ENCODE assay signal across 24 cellular contexts in the genomic region with DNA sequence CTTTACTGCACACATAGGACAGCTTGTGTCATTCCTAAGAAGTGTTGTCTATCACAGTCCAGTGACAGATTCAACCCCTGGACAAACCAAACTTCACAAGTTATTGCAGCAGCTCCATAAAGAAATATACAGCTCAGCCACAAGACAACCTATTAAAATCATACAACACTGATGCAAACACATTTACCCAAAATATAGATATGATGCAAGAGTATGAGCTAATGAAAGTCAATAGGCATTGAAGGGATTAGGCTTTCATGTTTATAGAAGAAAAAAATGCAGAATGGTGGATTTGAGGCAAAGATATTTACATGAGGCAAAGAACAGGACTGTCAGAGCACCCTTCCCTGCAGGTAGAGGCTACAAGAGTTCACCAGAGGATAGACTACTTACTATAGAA. TPM values are rescaled to one million over a fixed set of nuclear protein-coding genes. Genes with fewer than 3 reads are reported as not detected.
DNase-seq lines count a peak whose midpoint lies in the region; ATAC-seq, FAIRE-seq and TF ChIP-seq lines count a peak whose summit lies in the region.
"Had no signal": no experiment of that assay in that cellular context is flagged by ENCODE, and none has a peak within 500 bp of the region (broad histone marks: within the 10 kb centered on the region; RNA-seq: fewer than 3 reads in every experiment).

No MANE protein-coding gene starts in this region.

- peaks cover 45% of the 10 kb centered on the region for H3K4me1 ChIP-seq in HepG2 (ENCODE audit: insufficient read depth, low read length)
- H3K4me1 ChIP-seq in right lobe of liver, result no peaks in the 10 kb centered on the region
- no peaks in the 10 kb centered on the region for H3K4me1 ChIP-seq in ascending aorta
- H3K4me1 ChIP-seq: Caco-2 had no signal

- H3K27me3 ChIP-seq in HepG2 (ENCODE audit: control insufficient read depth in 1 of 2, insufficient read depth in 2 of 2, low read length in 2 of 2) (no peaks in the 10 kb centered on the region), right lobe of liver (no peaks in the 10 kb centered on the region), WERI-Rb-1 (ENCODE audit: insufficient read depth, low read depth, severe bottlenecking) (no peaks in the 10 kb centered on the region), ascending aorta (no peaks in the 10 kb centered on the region)
- H3K27me3 ChIP-seq: BLaER1 had no signal

- in situ Hi-C loops in HepG2 (cut with HindIII; ENCODE audit: extremely low pct_ligation_motif_present, low pct_unique_long_range_greater_than_20kb), result no loop called here

- no peaks in the 10 kb centered on the region for H4K20me1 ChIP-seq in HepG2 (ENCODE audit: insufficient read depth, low read length)
- H4K20me1 ChIP-seq: BLaER1 had no signal

- CTCF ChIA-PET in HepG2 (lab: Yijun Ruan, JAX; ENCODE audit: low intra/inter-chr PET ratio, low total read pairs), result no interaction called here

- no peak overlapping the region for H3K9ac ChIP-seq in HepG2 (ENCODE audit: insufficient read depth, low read depth, low read length)
- H3K9ac ChIP-seq: BLaER1, GM23248 had no signal

- H3K79me2 ChIP-seq in HepG2 (ENCODE audit: insufficient read depth, low read length), result no peaks in the 10 kb centered on the region

- no peak overlapping the region for H3K27ac ChIP-seq in HepG2 (ENCODE audit: extremely low read length, insufficient read depth, low read length)
- no peak overlapping the region for H3K27ac ChIP-seq in right lobe of liver
- peak overlapping the region; percentile 59 for H3K27ac ChIP-seq in WERI-Rb-1
- no peak overlapping the region for H3K27ac ChIP-seq in ascending aorta
- H3K27ac ChIP-seq: 22Rv1, BLaER1, C4-2B, GM23248 had no signal

- FAIRE-seq in HepG2 (lab: Jason Lieb, UNC), result no peak
- FAIRE-seq: A204.1, GM12878, GM19239, H1 had no signal

- no peak overlapping the region; the same call in 1 of the 2 replicates for H3K4me2 ChIP-seq in HepG2 (ENCODE audit: low read depth, low read length)
- H3K4me2 ChIP-seq: BLaER1 had no signal

- peak; percentile 16 for DNase-seq in HepG2 (ENCODE audit: low spot score)
- no peak for DNase-seq in right lobe of liver
- no peak for DNase-seq in WERI-Rb-1
- no peak for DNase-seq in stimulated activated effector memory CD8-positive, alpha-beta T cell treated with anti-CD3 and anti-CD28 coated beads, Interleukin-12 subunit alpha, Interleukin-12 subunit beta, amount 100 ng/mL, for 72 hours (ENCODE audit: low spot score in 2 of 2)
- no peak for DNase-seq in ascending aorta (ENCODE audit: low spot score in 2 of 2)
- DNase-seq in activated T-cell treated with anti-CD3 and anti-CD28 coated beads, Interleukin-2, amount 50 U/mL, for 4 hours, result no peak
- DNase-seq: Caco-2; CD4-positive, CD25-positive, alpha-beta regulatory T cell; CD8-positive, alpha-beta T cell; DMS153; DND-41; EL; GDM1; GM23248; H7 had no signal

- no TSS peak for BruUV-seq in HepG2 (replicated peaks; lab: Mats Ljungman, UMichigan)

- H3K27me3 Mint-ChIP-seq in activated T-cell treated with anti-CD3 and anti-CD28 coated beads, Interleukin-2, amount 50 U/mL, for 4 hours (ENCODE audit: low read depth), result peaks cover 3% of the 10 kb centered on the region

- no peaks in the 10 kb centered on the region for H3K9me3 ChIP-seq in HepG2 (ENCODE audit: low read length)
- H3K9me3 ChIP-seq in right lobe of liver, result no peaks in the 10 kb centered on the region
- no peaks in the 10 kb centered on the region for H3K9me3 ChIP-seq in WERI-Rb-1 (ENCODE audit: severe bottlenecking)
- H3K9me3 ChIP-seq in ascending aorta, result no peaks in the 10 kb centered on the region
- H3K9me3 ChIP-seq: BLaER1, Caco-2 had no signal

- no peak overlapping the region for H2AFZ ChIP-seq in HepG2 (ENCODE audit: low read length)
- H2AFZ ChIP-seq: GM23248 had no signal

- H3K36me3 ChIP-seq in HepG2 (replicated peaks in 1 of 2; ENCODE audit: control insufficient read depth in 1 of 2, insufficient read depth in 2 of 2, low read length in 2 of 2) (no peaks in the 10 kb centered on the region), right lobe of liver (no peaks in the 10 kb centered on the region), WERI-Rb-1 (no peaks in the 10 kb centered on the region), ascending aorta (no peaks in the 10 kb centered on the region)
- H3K36me3 ChIP-seq: BLaER1 had no signal

- ATAC-seq in HepG2 (no peak; the same call in 2 of the 3 replicates), right lobe of liver (no peak)
- ATAC-seq in stimulated activated effector memory CD8-positive, alpha-beta T cell treated with anti-CD3 and anti-CD28 coated beads, Interleukin-12 subunit alpha, Interleukin-12 subunit beta, amount 100 ng/mL, for 72 hours, result peak; percentile 11
- no peak for ATAC-seq in activated T-cell treated with anti-CD3 and anti-CD28 coated beads, Interleukin-2, amount 50 U/mL, for 4 hours
- ATAC-seq: CD8-positive, alpha-beta T cell; GM12878; HCT116 had no signal

- no peaks in the 10 kb centered on the region for H3K36me3 Mint-ChIP-seq in stimulated activated effector memory CD8-positive, alpha-beta T cell treated with anti-CD3 and anti-CD28 coated beads, Interleukin-12 subunit alpha, Interleukin-12 subunit beta, amount 100 ng/mL, for 72 hours
- no peaks in the 10 kb centered on the region for H3K36me3 Mint-ChIP-seq in activated T-cell treated with anti-CD3 and anti-CD28 coated beads, Interleukin-2, amount 50 U/mL, for 4 hours (ENCODE audit: insufficient read depth)
- H3K36me3 Mint-ChIP-seq: CD4-positive, CD25-positive, alpha-beta regulatory T cell; CD8-positive, alpha-beta T cell had no signal

- TF ChIP-seq RAD21 in HepG2 (CRISPR knock-in tag; IDR thresholded peaks at IDR 0.05), result no peak

- no peaks in the 10 kb centered on the region for H3K9me3 Mint-ChIP-seq in stimulated activated effector memory CD8-positive, alpha-beta T cell treated with anti-CD3 and anti-CD28 coated beads, Interleukin-12 subunit alpha, Interleukin-12 subunit beta, amount 100 ng/mL, for 72 hours
- no peaks in the 10 kb centered on the region for H3K9me3 Mint-ChIP-seq in activated T-cell treated with anti-CD3 and anti-CD28 coated beads, Interleukin-2, amount 50 U/mL, for 4 hours
- H3K9me3 Mint-ChIP-seq: CD8-positive, alpha-beta T cell had no signal

- no peak for TF ChIP-seq POLR2A in HepG2 (IDR thresholded peaks at IDR 0.05; ENCODE audit: insufficient read depth in 1 of 2, low read depth in 2 of 2, low read length in 2 of 2)
- no peak for TF ChIP-seq POLR2A in right lobe of liver (IDR thresholded peaks at IDR 0.05)

- intact Hi-C loops in HepG2 (cut with micrococcal nuclease; ENCODE audit: unreplicated experiment), result no loop called here
- intact Hi-C loops in right lobe of liver (cut with DNase I), result no loop called here
- intact Hi-C loops in ascending aorta (cut with DNase I), result no loop called here

- H3K4me1 Mint-ChIP-seq in stimulated activated effector memory CD8-positive, alpha-beta T cell treated with anti-CD3 and anti-CD28 coated beads, Interleukin-12 subunit alpha, Interleukin-12 subunit beta, amount 100 ng/mL, for 72 hours, result no peaks in the 10 kb centered on the region
- H3K4me1 Mint-ChIP-seq in activated T-cell treated with anti-CD3 and anti-CD28 coated beads, Interleukin-2, amount 50 U/mL, for 4 hours (ENCODE audit: low read depth), result no peaks in the 10 kb centered on the region
- H3K4me1 Mint-ChIP-seq: CD4-positive, CD25-positive, alpha-beta regulatory T cell had no signal

- H3K4me3 ChIP-seq in HepG2 (replicated peaks in 1 of 3; ENCODE audit: insufficient read depth in 1 of 3, low read depth in 2 of 3, low read length in 3 of 3), result no peak overlapping the region
- H3K4me3 ChIP-seq in right lobe of liver, result no peak overlapping the region
- H3K4me3 ChIP-seq in WERI-Rb-1 (ENCODE audit: low read depth, low read length), result no peak overlapping the region
- no peak overlapping the region for H3K4me3 ChIP-seq in ascending aorta
- H3K4me3 ChIP-seq: BLaER1, GM12878, GM23248 had no signal

- POLR2A ChIA-PET in HepG2 (lab: Yijun Ruan, JAX), result interaction anchor here (2.3 kb wide), 1 partner anchor 13 kb away, joined by 7 read pairs; no protein-coding TSS in a partner anchor

- no peak for TF ChIP-seq EP300 in HepG2 (IDR thresholded peaks at IDR 0.05; ENCODE audit: low read depth in 2 of 2, low read length in 2 of 2)
- no peak for TF ChIP-seq EP300 in HepG2 (CRISPR knock-in tag; IDR thresholded peaks at IDR 0.05; ENCODE audit: borderline replicate concordance)

- H3K4me3 Mint-ChIP-seq in stimulated activated effector memory CD8-positive, alpha-beta T cell treated with anti-CD3 and anti-CD28 coated beads, Interleukin-12 subunit alpha, Interleukin-12 subunit beta, amount 100 ng/mL, for 72 hours, result no peak overlapping the region
- H3K4me3 Mint-ChIP-seq in activated T-cell treated with anti-CD3 and anti-CD28 coated beads, Interleukin-2, amount 50 U/mL, for 4 hours, result no peak overlapping the region
- H3K4me3 Mint-ChIP-seq: B cell; CD4-positive, CD25-positive, alpha-beta regulatory T cell; CD8-positive, alpha-beta T cell had no signal

- TF ChIP-seq CTCF in HepG2 (CRISPR knock-in tag; IDR thresholded peaks at IDR 0.05), result no peak
- TF ChIP-seq CTCF in right lobe of liver (IDR thresholded peaks at IDR 0.05), result no peak
- no peak for TF ChIP-seq CTCF in WERI-Rb-1 (IDR thresholded peaks at IDR 0.05; ENCODE audit: low read depth, low read length)
- no peak for TF ChIP-seq CTCF in ascending aorta (IDR thresholded peaks at IDR 0.05)

- H3K27ac Mint-ChIP-seq in stimulated activated effector memory CD8-positive, alpha-beta T cell treated with anti-CD3 and anti-CD28 coated beads, Interleukin-12 subunit alpha, Interleukin-12 subunit beta, amount 100 ng/mL, for 72 hours, result no peak overlapping the region
- H3K27ac Mint-ChIP-seq: B cell; CD4-positive, CD25-positive, alpha-beta regulatory T cell; CD8-positive, alpha-beta T cell had no signal

RNA-seq across cellular contexts. Expression of gene RAPGEF5, which starts 14.9 kb away (rescaled TPM):
- total RNA-seq in HepG2 (2016; rRNA removed; fragmentation: Illumina TruSeq; extraction: Trizol) (14.2 and 23.4 TPM in 2 replicates), right lobe of liver (10 to 100 TPM; 15.5 to 56.4 (median 27.1) TPM), ascending aorta (65.8 TPM)
- total RNA-seq in HepG2 (2016; cell fraction: cytosol; rRNA removed; fragmentation: Illumina TruSeq; extraction: Trizol; ENCODE audit: low read depth), result 38.2 and 53.3 TPM in 2 replicates
- total RNA-seq in HepG2 (2016; cell fraction: insoluble cytoplasmic fraction; rRNA removed; fragmentation: Illumina TruSeq; extraction: Trizol), result 13.2 and 22.4 TPM in 2 replicates
- total RNA-seq in HepG2 (2016; cell fraction: membrane; rRNA removed; fragmentation: Illumina TruSeq; extraction: Trizol), result 12.4 and 13.4 TPM in 2 replicates
- total RNA-seq in HepG2 (2016; cell fraction: nucleus; rRNA removed; fragmentation: Illumina TruSeq; extraction: Trizol), result 71.0 and 73.9 TPM in 2 replicates
- polyA plus RNA-seq in HepG2 (2011; rRNA removed), result 17.1 and 22.1 TPM in 2 replicates
- 5.9 and 10.7 TPM in 2 replicates for polyA plus RNA-seq in HepG2 (2011; cell fraction: cytosol; rRNA removed)
- polyA plus RNA-seq in HepG2 (2011; cell fraction: nucleus; rRNA removed), result 46.0 and 51.6 TPM in 2 replicates
- polyA plus RNA-seq in HepG2 (2012), result 17.5 and 19.8 TPM in 2 replicates
- polyA plus RNA-seq in HepG2 (2016; cell fraction: cytosol; fragmentation: Illumina TruSeq; extraction: Trizol; ENCODE audit: low read depth), result 0.33 and 0.40 TPM in 2 replicates
- 6.6 and 6.7 TPM in 2 replicates for polyA plus RNA-seq in HepG2 (2016; cell fraction: insoluble cytoplasmic fraction; fragmentation: Illumina TruSeq; extraction: Trizol; ENCODE audit: low read depth)
- 1.1 and 1.5 TPM in 2 replicates for polyA plus RNA-seq in HepG2 (2016; cell fraction: membrane; fragmentation: Illumina TruSeq; extraction: Trizol; ENCODE audit: low read depth)
- 16.3 and 19.9 TPM in 2 replicates for polyA plus RNA-seq in HepG2 (2016; cell fraction: nucleus; fragmentation: Illumina TruSeq; extraction: Trizol; ENCODE audit: insufficient read depth, low read depth)
- polyA minus RNA-seq in HepG2 (2011; rRNA and poly(A)+ RNA removed; ENCODE audit: low replicate concordance), result 0.12 and 96.5 TPM in 2 replicates
- 28.1 and 39.1 TPM in 2 replicates for polyA minus RNA-seq in HepG2 (2011; cell fraction: cytosol; rRNA and poly(A)+ RNA removed)
- polyA minus RNA-seq in HepG2 (2011; cell fraction: nucleus; rRNA and poly(A)+ RNA removed), result 471 and 523 TPM in 2 replicates
- 1 to 10 TPM in 1 of 3 donors, under 1 TPM in 2; 0.21 to 1.3 (median 0.56) TPM for total RNA-seq in activated T-cell treated with anti-CD3 and anti-CD28 coated beads, Interleukin-2, amount 50 U/mL, for 4 hours
- total RNA-seq: CD4-positive, CD25-positive, alpha-beta regulatory T cell had no signal
- polyA plus RNA-seq: CD4-positive, CD25-positive, alpha-beta regulatory T cell had no signal

Comparison
In these comparisons a context has a peak if more than half of its experiments do, and no peak if none do; other contexts are left out.
1. RNA of gene RAPGEF5, which starts 14.9 kb away (total RNA-seq): 65.8 TPM in ascending aorta (single experiment), 15.5 to 56.4 TPM in right lobe of liver and 12.4 to 73.9 TPM in HepG2; 0.21 to 1.3 TPM in activated T-cell treated with anti-CD3 and anti-CD28 coated beads, Interleukin-2, amount 50 U/mL, for 4 hours; every median in the first group is over 4 times any median in the second.